In the genomic region with DNA sequence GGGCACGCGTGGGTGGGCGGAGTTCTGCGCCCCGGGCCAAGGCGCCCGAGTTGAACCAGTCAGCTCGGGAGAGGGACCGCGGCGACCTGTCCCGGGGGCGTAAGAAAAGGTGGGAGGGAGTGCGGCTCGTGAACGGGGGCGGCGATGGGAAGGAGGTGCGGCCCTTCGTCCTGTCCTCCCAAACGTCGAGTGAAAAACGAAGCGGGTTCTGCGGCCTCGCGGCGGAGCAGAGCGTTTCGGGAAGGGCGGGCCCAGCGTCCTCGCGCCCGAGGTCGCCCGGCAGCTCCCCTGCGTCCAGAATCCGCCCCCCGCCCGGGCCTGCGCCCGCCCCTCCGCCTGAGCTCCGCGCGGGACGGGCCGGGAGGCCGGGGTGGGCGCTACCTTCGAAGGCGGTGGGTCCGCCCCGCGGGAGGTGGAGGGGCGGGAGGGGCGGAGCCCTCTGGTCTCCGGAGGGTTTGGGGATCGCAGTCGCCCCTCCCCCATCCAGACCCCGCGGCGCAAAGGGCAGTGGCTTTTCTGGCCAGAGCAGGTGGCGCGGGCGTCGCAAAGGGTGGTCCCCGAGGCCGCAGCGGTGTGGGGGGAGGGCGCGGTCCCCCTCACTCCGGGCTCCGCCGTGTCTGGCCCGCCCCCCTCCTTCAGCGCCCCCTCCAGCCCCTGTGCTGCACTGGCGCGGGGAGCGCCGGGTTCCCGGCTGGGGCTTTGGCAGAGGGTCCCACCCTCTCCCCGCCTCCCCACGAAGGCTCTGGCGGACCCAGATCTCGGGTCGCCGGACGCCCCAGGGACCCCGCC, we compare ENCODE assay signal across 6 cellular contexts. TPM values are rescaled to one million over a fixed set of nuclear protein-coding genes. Genes with fewer than 3 reads are reported as not detected.
A peak's percentile ranks its signal among the peaks of the same experiment; 100 is the strongest.
DNase-seq lines count a peak whose midpoint lies in the region; ATAC-seq and TF ChIP-seq lines count a peak whose summit lies in the region.

No MANE protein-coding gene starts in this region.

- no peak for ATAC-seq in GM18520 (IDR thresholded peaks at IDR 0.05; ENCODE audit: unreplicated experiment)

- H3K4me1 ChIP-seq in ACC112 (ENCODE audit: control insufficient read depth, insufficient read depth, low read length, unreplicated experiment) (peaks cover 9% of the 10 kb centered on the region), ovary (ENCODE audit: insufficient read depth) (peaks cover 19% of the 10 kb centered on the region)

- H3K27ac ChIP-seq in ACC112 (ENCODE audit: low read depth, low read length) (no peak overlapping the region), caudate nucleus (ENCODE audit: low read depth, low read length) (peak overlapping the region; percentile 36), ovary (no peak overlapping the region)

- intact Hi-C loops in ovary (cut with DNase I) = no loop called here

- peak overlapping the region; percentile 77 for H3K4me3 ChIP-seq in ACC112 (ENCODE audit: low read depth, low read length)
- H3K4me3 ChIP-seq in ovary = peak overlapping the region; percentile 41

- no peaks in the 10 kb centered on the region for H3K79me2 ChIP-seq in ACC112 (ENCODE audit: control insufficient read depth, insufficient read depth, low read length, unreplicated experiment)

- no peak for TF ChIP-seq EP300 in ovary (IDR thresholded peaks at IDR 0.05)

- H3K9me3 ChIP-seq in ovary = no peaks in the 10 kb centered on the region

- H3K27me3 ChIP-seq in ACC112 (ENCODE audit: insufficient read depth, low read length) = peaks cover 14% of the 10 kb centered on the region; the same call in 1 of the 2 replicates
- no peaks in the 10 kb centered on the region for H3K27me3 ChIP-seq in ovary

- TF ChIP-seq POLR2A in ovary (IDR thresholded peaks at IDR 0.05) = no peak

- WGBS in ovary, 3 donors = 0% methylated on average over 53 to 91 of the region's 91 CpGs

- no peak for TF ChIP-seq CTCF in ovary (IDR thresholded peaks at IDR 0.05)

- DNase-seq in NCI-H2227 treated with DMSO at 0.1 percent for 48 hours (lab: John Stamatoyannopoulos, UW) (peak; percentile 44), caudate nucleus (lab: John Stamatoyannopoulos, UW) (peak in 5 of 61 donors; percentile 26 to 56 (median 33)), ovary (peak; percentile 46 to 77 (median 73)), NCI-H446 treated with DMSO at 0.1 percent for 48 hours (lab: John Stamatoyannopoulos, UW) (no peak)

- no peak overlapping the region for H2AFZ ChIP-seq in ACC112 (ENCODE audit: low read length, unreplicated experiment)

- H3K36me3 ChIP-seq in ACC112 (ENCODE audit: insufficient read depth, low read length) (no peaks in the 10 kb centered on the region), ovary (no peaks in the 10 kb centered on the region)

RNA-seq across cellular contexts. Expression of gene STMN3, which starts 0.8 kb away (rescaled TPM):
- 10 to 100 TPM; 17.3 to 91.1 (median 58.7) TPM for total RNA-seq in ovary
- polyA plus RNA-seq in ovary = 10 to 100 TPM in 1 of 2 donors, 1 to 10 TPM in 1; 7.4 to 62.1 TPM

RNA-seq across cellular contexts. Expression of gene RTEL1, which starts 5.7 kb away (rescaled TPM):
- 10 to 100 TPM; 17.0 to 44.2 (median 24.1) TPM for total RNA-seq in ovary
- 10 to 100 TPM in 1 of 2 donors, 1 to 10 TPM in 1; 6.2 to 11.9 TPM for polyA plus RNA-seq in ovary

RNA-seq across cellular contexts. Expression of gene GMEB2, which starts 25.5 kb away (rescaled TPM):
- 10 to 100 TPM in 3 of 7 donors, 1 to 10 TPM in 4; 9.1 to 14.7 (median 9.7) TPM for total RNA-seq in ovary
- polyA plus RNA-seq in ovary = 1 to 10 TPM; 4.1 to 8.6 TPM

RNA-seq across cellular contexts. Expression of gene TNFRSF6B, which starts 44.1 kb away (rescaled TPM):
- 1 to 10 TPM; 2.0 to 6.4 (median 4.1) TPM for total RNA-seq in ovary
- 1 to 10 TPM in 1 of 2 donors, not detected in 1; 7.0 TPM for polyA plus RNA-seq in ovary

RNA-seq across cellular contexts. Expression of gene ARFRP1, which starts 55.4 kb away (rescaled TPM):
- 10 to 100 TPM; 25.6 to 59.5 (median 47.4) TPM for total RNA-seq in ovary
- 10 to 100 TPM; 15.3 to 38.5 TPM for polyA plus RNA-seq in ovary
